8 cellular contexts compared by ENCODE assay signal in genomic region chr1:181142096-181143043, GRCh38. TPM values are rescaled to one million over a fixed set of nuclear protein-coding genes. Genes with fewer than 3 reads are reported as not detected.
DNase-seq lines count a peak whose midpoint lies in the region; ATAC-seq, FAIRE-seq and TF ChIP-seq lines count a peak whose summit lies in the region.

No MANE protein-coding gene starts in this region.

- peak overlapping the region in 1 of 2 donors; percentile 38 for H3K9ac ChIP-seq in colonic mucosa (ENCODE audit: low read depth in 2 of 2, low read length in 2 of 2)
- no peak overlapping the region for H3K9ac ChIP-seq in HepG2 (ENCODE audit: insufficient read depth, low read depth, low read length)

- H3K36me3 Mint-ChIP-seq in activated CD4-positive, alpha-beta T cell treated with anti-CD3 and anti-CD28 coated beads, Interleukin-2, amount 10 ng/mL, durations not matched to agents 24 days and 14 days (ENCODE audit: low read depth): peaks cover 5% of the 10 kb centered on the region

- peaks cover 8% of the 10 kb centered on the region for H3K9me3 Mint-ChIP-seq in activated CD4-positive, alpha-beta T cell treated with anti-CD3 and anti-CD28 coated beads, Interleukin-2, amount 10 ng/mL, durations not matched to agents 24 days and 14 days

- H3K27me3 ChIP-seq in colonic mucosa (no peaks in the 10 kb centered on the region), HepG2 (ENCODE audit: control insufficient read depth in 1 of 2, insufficient read depth in 2 of 2, low read length in 2 of 2) (peaks cover 0 to 9% of the 10 kb centered on the region in 2 experiments; a peak in 1 of 5 replicates)

- 6% methylated on average over 22 of the region's 25 CpGs for WGBS in HepG2 (ENCODE audit: low lambda C conversion rate)

- peaks cover 17% of the 10 kb centered on the region for H3K27me3 Mint-ChIP-seq in activated CD4-positive, alpha-beta T cell treated with anti-CD3 and anti-CD28 coated beads, Interleukin-2, amount 10 ng/mL, durations not matched to agents 24 days and 14 days

- no peaks in the 10 kb centered on the region for H3K36me3 ChIP-seq in colonic mucosa
- H3K36me3 ChIP-seq in HepG2 (replicated peaks in 1 of 2; ENCODE audit: control insufficient read depth in 1 of 2, insufficient read depth in 2 of 2, low read length in 2 of 2): no peaks in the 10 kb centered on the region

- ATAC-seq in GM19043 (IDR thresholded peaks at IDR 0.05; ENCODE audit: low read depth, unreplicated experiment) (peak; percentile 66), HG03439 (IDR thresholded peaks at IDR 0.05; ENCODE audit: unreplicated experiment) (peak; percentile 59), HepG2 (peak; percentile 97)

- DNase-seq in AG10803 (ENCODE audit: low read depth) (peak; percentile 79), NCI-H510A (lab: John Stamatoyannopoulos, UW) (peak; percentile 72), colonic mucosa (peak; percentile 89), HepG2 (ENCODE audit: low spot score) (peak; percentile 86)
- peak; percentile 97 for DNase-seq in activated CD4-positive, alpha-beta T cell treated with anti-CD3 and anti-CD28 coated beads, Interleukin-2, amount 10 ng/mL, durations not matched to agents 24 days and 14 days
- DNase-seq in stimulated activated CD4-positive, alpha-beta T cell treated with anti-CD3 and anti-CD28 coated beads, Interleukin-4, amount 100 ng/mL, for 24 hours: peak; percentile 92

- POLR2A ChIA-PET in HepG2 (lab: Yijun Ruan, JAX): interaction anchor here (0.7 to 2.8 kb wide), 14 partner anchors 9 to 628 kb away, joined by 3 to 26 read pairs (median 4); partner anchors contain the start of genes IER5 and STX6

- TF ChIP-seq POLR2A in HepG2 (IDR thresholded peaks at IDR 0.05; ENCODE audit: insufficient read depth in 1 of 2, low read depth in 2 of 2, low read length in 2 of 2): no peak

- no peaks in the 10 kb centered on the region for H4K20me1 ChIP-seq in HepG2 (ENCODE audit: insufficient read depth, low read length)

- H3K79me2 ChIP-seq in HepG2 (ENCODE audit: insufficient read depth, low read length): no peaks in the 10 kb centered on the region

- H3K9me3 ChIP-seq in colonic mucosa (no peaks in the 10 kb centered on the region), HepG2 (ENCODE audit: low read length) (no peaks in the 10 kb centered on the region)

- H3K4me3 Mint-ChIP-seq in activated CD4-positive, alpha-beta T cell treated with anti-CD3 and anti-CD28 coated beads, Interleukin-2, amount 10 ng/mL, durations not matched to agents 24 days and 14 days: peak overlapping the region; percentile 70

- peak; percentile 83 for FAIRE-seq in HepG2 (lab: Jason Lieb, UNC)

- H3K4me1 Mint-ChIP-seq in activated CD4-positive, alpha-beta T cell treated with anti-CD3 and anti-CD28 coated beads, Interleukin-2, amount 10 ng/mL, durations not matched to agents 24 days and 14 days: peaks cover 63% of the 10 kb centered on the region

- CTCF ChIA-PET in HepG2 (lab: Yijun Ruan, JAX; ENCODE audit: low intra/inter-chr PET ratio, low total read pairs): interaction anchor here (1.8 to 2.6 kb wide), 3 partner anchors 58 to 260 kb away, joined by 15 to 25 read pairs (median 20); no protein-coding TSS in a partner anchor

- H3K4me2 ChIP-seq in HepG2 (ENCODE audit: low read depth, low read length): peak overlapping the region; percentile 80

- H3K4me3 ChIP-seq in AG10803 (ENCODE audit: low read length) (peak overlapping the region; percentile 54), colonic mucosa (peak overlapping the region; percentile 12), HepG2 (replicated peaks in 1 of 3; ENCODE audit: insufficient read depth in 1 of 3, low read depth in 2 of 3, low read length in 3 of 3) (peak overlapping the region in 1 of 3 experiments; percentile 57; a peak in 2 of 6 replicates)

- TF ChIP-seq EP300 in HepG2 (IDR thresholded peaks at IDR 0.05; ENCODE audit: low read depth in 2 of 2, low read length in 2 of 2) (no peak), HepG2 (CRISPR knock-in tag; IDR thresholded peaks at IDR 0.05; ENCODE audit: borderline replicate concordance) (no peak)

- peak; percentile 99 for TF ChIP-seq RAD21 in HepG2 (CRISPR knock-in tag; IDR thresholded peaks at IDR 0.05)

- H3K27ac ChIP-seq in colonic mucosa (no peak overlapping the region), HepG2 (ENCODE audit: extremely low read length, insufficient read depth, low read length) (no peak overlapping the region)

- H2AFZ ChIP-seq in HepG2 (ENCODE audit: low read length): peak overlapping the region; percentile 49

- H3K4me1 ChIP-seq in colonic mucosa: no peaks in the 10 kb centered on the region
- H3K4me1 ChIP-seq in HepG2 (ENCODE audit: insufficient read depth, low read length): peaks cover 35% of the 10 kb centered on the region

- in situ Hi-C loops in HepG2 (cut with HindIII; ENCODE audit: extremely low pct_ligation_motif_present, low pct_unique_long_range_greater_than_20kb): loop anchor here (5.0 to 25.0 kb wide), 4 partner anchors 55 to 630 kb away; partner anchors contain the start of genes ACBD6 and IER5

- BruUV-seq in HepG2 (replicated peaks; lab: Mats Ljungman, UMichigan): no TSS peak

- H3K27ac Mint-ChIP-seq in activated CD4-positive, alpha-beta T cell treated with anti-CD3 and anti-CD28 coated beads, Interleukin-2, amount 10 ng/mL, durations not matched to agents 24 days and 14 days: peak overlapping the region; percentile 90

- intact Hi-C loops in activated CD4-positive, alpha-beta T cell treated with anti-CD3 and anti-CD28 coated beads, Interleukin-2, amount 10 ng/mL, durations not matched to agents 24 days and 14 days (cut with micrococcal nuclease): loop anchor here (1.0 to 5.0 kb wide), 7 partner anchors 24 to 640 kb away; partner anchors contain the start of gene ACBD6
- intact Hi-C loops in colonic mucosa (cut with DNase I) (loop anchor here (2.0 to 10.0 kb wide), 4 partner anchors 56 to 260 kb away; no protein-coding TSS in a partner anchor), HepG2 (cut with micrococcal nuclease; ENCODE audit: unreplicated experiment) (loop anchor here (1.0 to 5.0 kb wide), 5 partner anchors 54 to 260 kb away; partner anchors contain the start of genes IER5 and STX6)

- TF ChIP-seq CTCF in AG10803 (conservative IDR thresholded peaks at IDR 0.05; ENCODE audit: low read length): peak; percentile 95
- TF ChIP-seq CTCF in colonic mucosa (IDR thresholded peaks at IDR 0.05): peak; percentile 99
- TF ChIP-seq CTCF in HepG2 (CRISPR knock-in tag; IDR thresholded peaks at IDR 0.05): peak; percentile 98

TF ChIP-seq in HepG2, 621 proteins besides CTCF, POLR2A, EP300 and RAD21 (continues in another document):
- TF ChIP-seq ZNF160 (CRISPR knock-in tag; IDR thresholded peaks at IDR 0.05) (no peak), ZNF574 (CRISPR knock-in tag; IDR thresholded peaks at IDR 0.05) (0 out of 2 replicates have a peak, but pooled peaks have one; percentile 38), ERF (CRISPR knock-in tag; IDR thresholded peaks at IDR 0.05) (peak; percentile 52; the same call in 1 of the 2 replicates), ZNF792 (CRISPR knock-in tag; IDR thresholded peaks at IDR 0.05) (0 out of 2 replicates have a peak, but pooled peaks have one; percentile 52), THAP11 (CRISPR knock-in tag; IDR thresholded peaks at IDR 0.05) (0 out of 2 replicates have a peak, but pooled peaks have one; percentile 31)

RNA-seq across cellular contexts. Expression of gene IER5, which starts 53.9 kb away (rescaled TPM):
- 48.3 and 48.6 TPM in 2 replicates for total RNA-seq in activated CD4-positive, alpha-beta T cell treated with anti-CD3 and anti-CD28 coated beads, Interleukin-2, amount 10 ng/mL, durations not matched to agents 24 days and 14 days
- 10 to 100 TPM; 19.6 to 20.1 TPM for total RNA-seq in colonic mucosa
- total RNA-seq in HepG2 (2016; rRNA removed; fragmentation: Illumina TruSeq; extraction: Trizol): 3.0 and 3.5 TPM in 2 replicates
- 0.71 and 0.81 TPM in 2 replicates for total RNA-seq in HepG2 (2016; cell fraction: cytosol; rRNA removed; fragmentation: Illumina TruSeq; extraction: Trizol; ENCODE audit: low read depth)
- total RNA-seq in HepG2 (2016; cell fraction: insoluble cytoplasmic fraction; rRNA removed; fragmentation: Illumina TruSeq; extraction: Trizol): 2.3 and 3.4 TPM in 2 replicates
- total RNA-seq in HepG2 (2016; cell fraction: membrane; rRNA removed; fragmentation: Illumina TruSeq; extraction: Trizol): 2.1 and 2.2 TPM in 2 replicates
- 3.7 and 4.2 TPM in 2 replicates for total RNA-seq in HepG2 (2016; cell fraction: nucleus; rRNA removed; fragmentation: Illumina TruSeq; extraction: Trizol)
- polyA plus RNA-seq in HepG2 (2011; rRNA removed): 2.5 and 3.1 TPM in 2 replicates
- 2.4 and 2.6 TPM in 2 replicates for polyA plus RNA-seq in HepG2 (2011; cell fraction: cytosol; rRNA removed)
- polyA plus RNA-seq in HepG2 (2011; cell fraction: nucleus; rRNA removed): 4.5 and 4.9 TPM in 2 replicates
- 1.8 and 2.7 TPM in 2 replicates for polyA plus RNA-seq in HepG2 (2012)
- 0.26 TPM in 2 replicates for polyA plus RNA-seq in HepG2 (2016; cell fraction: cytosol; fragmentation: Illumina TruSeq; extraction: Trizol; ENCODE audit: low read depth)
- 1.9 TPM in 2 replicates for polyA plus RNA-seq in HepG2 (2016; cell fraction: insoluble cytoplasmic fraction; fragmentation: Illumina TruSeq; extraction: Trizol; ENCODE audit: low read depth)
- 0.66 and 0.70 TPM in 2 replicates for polyA plus RNA-seq in HepG2 (2016; cell fraction: membrane; fragmentation: Illumina TruSeq; extraction: Trizol; ENCODE audit: low read depth)
- polyA plus RNA-seq in HepG2 (2016; cell fraction: nucleus; fragmentation: Illumina TruSeq; extraction: Trizol; ENCODE audit: insufficient read depth, low read depth): 3.4 and 3.9 TPM in 2 replicates
- 4.2 and 7.4 TPM in 2 replicates for polyA minus RNA-seq in HepG2 (2011; rRNA and poly(A)+ RNA removed; ENCODE audit: low replicate concordance)
- 2.6 TPM in 2 replicates for polyA minus RNA-seq in HepG2 (2011; cell fraction: cytosol; rRNA and poly(A)+ RNA removed)
- polyA minus RNA-seq in HepG2 (2011; cell fraction: nucleus; rRNA and poly(A)+ RNA removed): 5.2 and 7.2 TPM in 2 replicates
